Comparison of ENCODE assay signal across 9 cellular contexts in the genomic region with DNA sequence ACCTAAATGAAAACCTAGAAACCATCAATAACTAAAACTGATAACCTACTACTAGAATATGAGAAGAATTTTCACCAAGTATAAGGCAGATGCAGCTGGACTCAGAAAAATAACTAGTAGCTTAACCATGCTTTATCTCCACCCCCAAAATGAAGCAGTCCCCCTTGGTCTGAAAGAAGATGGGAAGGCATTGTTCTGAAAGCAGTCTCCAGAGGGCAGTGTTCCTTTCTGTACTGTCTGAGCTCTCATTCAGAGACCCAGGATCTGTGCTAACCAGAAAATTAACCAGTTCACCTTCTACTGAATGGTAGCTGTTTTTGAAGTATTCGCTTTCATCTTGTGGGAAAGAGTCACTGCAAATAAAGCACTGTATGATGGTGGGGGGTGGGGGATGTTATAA.
A peak's percentile ranks its signal among the peaks of the same experiment; 100 is the strongest.
DNase-seq lines count a peak whose midpoint lies in the region; ATAC-seq, FAIRE-seq and TF ChIP-seq lines count a peak whose summit lies in the region.
"Had no signal": no experiment of that assay in that cellular context is flagged by ENCODE, and none has a peak within 500 bp of the region (broad histone marks: within the 10 kb centered on the region; RNA-seq: fewer than 3 reads in every experiment).

No MANE protein-coding gene starts in this region.

- peak; percentile 32 for FAIRE-seq in D721Med (lab: Jason Lieb, UNC)
- FAIRE-seq: islet of Langerhans had no signal

- no peak overlapping the region for H3K4me2 ChIP-seq in SK-N-SH

- peak; percentile 61 for TF ChIP-seq RAD21 in SK-N-SH (IDR thresholded peaks at IDR 0.05; ENCODE audit: low read length)

- no peak overlapping the region for H3K27ac ChIP-seq in SK-N-SH (ENCODE audit: low read depth in 2 of 2, low read length in 1 of 2)
- no peak overlapping the region for H3K27ac ChIP-seq in left ventricle myocardium inferior (replicated peaks)
- no peak overlapping the region for H3K27ac ChIP-seq in substantia nigra (ENCODE audit: low read depth, low read length, poor library complexity, severe bottlenecking)

- DNase-seq in D721Med (ENCODE audit: insufficient read length, low spot score) (no peak), SK-N-SH (peak; percentile 38), left ventricle myocardium inferior (no peak), substantia nigra (lab: John Stamatoyannopoulos, UW) (no peak), hypothalamus (lab: John Stamatoyannopoulos, UW) (no peak)
- no peak for DNase-seq in activated effector memory CD4-positive, alpha-beta T cell treated with anti-CD3 and anti-CD28 coated beads, Interleukin-2, amount 50 U/mL, for 16 hours
- DNase-seq in stimulated activated naive CD4-positive, alpha-beta T cell treated with Interleukin-2 at 50 U/mL for 16 hours (lab: John Stamatoyannopoulos, UW) = no peak

- no peak overlapping the region for H3K9ac ChIP-seq in SK-N-SH

- peaks cover 0 to 3% of the 10 kb centered on the region in 2 experiments; a peak in 2 of 4 replicates for H3K4me1 ChIP-seq in SK-N-SH (ENCODE audit: control insufficient read depth in 1 of 2, insufficient read depth in 2 of 2, low read depth in 1 of 2, low read length in 1 of 2)
- peaks cover 22% of the 10 kb centered on the region for H3K4me1 ChIP-seq in left ventricle myocardium inferior

- no peaks in the 10 kb centered on the region for H3F3A ChIP-seq in SK-N-SH (replicated peaks; ENCODE audit: insufficient read depth)

- TF ChIP-seq EP300 in SK-N-SH (IDR thresholded peaks at IDR 0.05; ENCODE audit: borderline replicate concordance in 1 of 2, low read depth in 1 of 2, low read length in 1 of 2) = no peak

- CTCF ChIA-PET in SK-N-SH (lab: Yijun Ruan, JAX) = interaction anchor here (0.6 to 1.5 kb wide), 23 partner anchors 11 to 616 kb away, joined by 3 to 24 read pairs (median 3); no protein-coding TSS in a partner anchor

- no peak overlapping the region for H3K4me3 ChIP-seq in SK-N-SH (ENCODE audit: low read depth in 2 of 2, low read length in 1 of 2)
- no peak overlapping the region for H3K4me3 ChIP-seq in left ventricle myocardium inferior

- H3K9me2 ChIP-seq in SK-N-SH = no peaks in the 10 kb centered on the region

- H3K79me2 ChIP-seq in SK-N-SH (ENCODE audit: insufficient read depth) = no peaks in the 10 kb centered on the region

- ATAC-seq in HG03280 (IDR thresholded peaks at IDR 0.05; ENCODE audit: unreplicated experiment) = peak; percentile 55

- intact Hi-C loops in left ventricle myocardium inferior (cut with micrococcal nuclease) = no loop called here

- no peaks in the 10 kb centered on the region for H3K27me3 ChIP-seq in SK-N-SH (ENCODE audit: insufficient read depth)
- H3K27me3 ChIP-seq in left ventricle myocardium inferior (ENCODE audit: low read depth) = peaks cover 4% of the 10 kb centered on the region

- POLR2A ChIA-PET in SK-N-SH (lab: Yijun Ruan, JAX) = no interaction called here

- peak; percentile 30 for TF ChIP-seq CTCF in D721Med (IDR thresholded peaks at IDR 0.05; ENCODE audit: insufficient read depth, missing control alignments)
- peak; percentile 66 for TF ChIP-seq CTCF in SK-N-SH (IDR thresholded peaks at IDR 0.05)
- peak; percentile 67 for TF ChIP-seq CTCF in left ventricle myocardium inferior (IDR thresholded peaks at IDR 0.05; ENCODE audit: borderline replicate concordance)

- 23% methylated on average over 1 of the region's 1 CpG for WGBS in SK-N-SH (ENCODE audit: low lambda C conversion rate)

- H3K36me3 ChIP-seq in SK-N-SH (replicated peaks in 1 of 2; ENCODE audit: control insufficient read depth in 1 of 2, insufficient read depth in 2 of 2, low read length in 1 of 2) = no peaks in the 10 kb centered on the region
- no peaks in the 10 kb centered on the region for H3K36me3 ChIP-seq in left ventricle myocardium inferior

- no peak overlapping the region for H2AFZ ChIP-seq in SK-N-SH (ENCODE audit: low read depth)

- H3K9me3 ChIP-seq in SK-N-SH (no peaks in the 10 kb centered on the region), left ventricle myocardium inferior (replicated peaks) (no peaks in the 10 kb centered on the region)

- H4K20me1 ChIP-seq in SK-N-SH (ENCODE audit: insufficient read depth) = no peaks in the 10 kb centered on the region

TF ChIP-seq in SK-N-SH, 30 proteins besides CTCF, POLR2A, EP300 and RAD21:
- TF ChIP-seq SMC3 (IDR thresholded peaks at IDR 0.05; ENCODE audit: low read depth, low read length) (peak; percentile 25; the same call in 1 of the 2 replicates), RCOR1 (IDR thresholded peaks at IDR 0.05; ENCODE audit: low read length) (no peak), POLR2AphosphoS5 (IDR thresholded peaks at IDR 0.05; ENCODE audit: low read depth, low read length) (no peak)
TF ChIP-seq in SK-N-SH: peak in this region for 1.
